In genomic region chr1:110964400-110964903, GRCh38 we compare ENCODE assay signal across 8 cellular contexts. TPM values are rescaled to one million over a fixed set of nuclear protein-coding genes. Genes with fewer than 3 reads are reported as not detected.
DNase-seq lines count a peak whose midpoint lies in the region; ATAC-seq and TF ChIP-seq lines count a peak whose summit lies in the region.

No MANE protein-coding gene starts in this region.

- H3K4me3 Mint-ChIP-seq in dendritic cell treated with granulocyte-macrophage colony-stimulating factor and Interleukin-4, amounts not matched to agents 40 ng/mL and 50 ng/mL, for 4 days, result peak overlapping the region; percentile 71
- peak overlapping the region; percentile 90 for H3K4me3 Mint-ChIP-seq in natural killer cell

- peaks cover 7% of the 10 kb centered on the region for H3K9me3 ChIP-seq in Karpas-422 (ENCODE audit: low read length)

- DNase-seq in AG10803 (ENCODE audit: low read depth) (no peak), Karpas-422 (no peak), natural killer cell (no peak), GM13977 (ENCODE audit: low spot score) (no peak), Ammon's horn (ENCODE audit: low spot score) (no peak)
- no peak for DNase-seq in central memory CD4-positive, alpha-beta T cell

- no peaks in the 10 kb centered on the region for H3K27me3 ChIP-seq in Karpas-422 (ENCODE audit: low read length)

- H2AFZ ChIP-seq in Karpas-422 (ENCODE audit: low read length), result peak overlapping the region; percentile 74

- TF ChIP-seq CTCF in AG10803 (conservative IDR thresholded peaks at IDR 0.05; ENCODE audit: low read length) (no peak), natural killer cell (IDR thresholded peaks at IDR 0.05) (no peak), GM13977 (IDR thresholded peaks at IDR 0.05; ENCODE audit: extremely low read depth, insufficient read depth, missing control alignments) (no peak)

- H3K27ac ChIP-seq in Karpas-422 (ENCODE audit: low read length), result peak overlapping the region; percentile 70

- peaks cover 56% of the 10 kb centered on the region for H3K36me3 Mint-ChIP-seq in dendritic cell treated with granulocyte-macrophage colony-stimulating factor and Interleukin-4, amounts not matched to agents 40 ng/mL and 50 ng/mL, for 4 days (ENCODE audit: low read depth)
- peaks cover 36% of the 10 kb centered on the region for H3K36me3 Mint-ChIP-seq in natural killer cell

- no peaks in the 10 kb centered on the region for H4K20me1 ChIP-seq in Karpas-422 (ENCODE audit: insufficient read depth, low read depth, low read length)

- H3K9me2 ChIP-seq in Karpas-422 (replicated peaks; ENCODE audit: insufficient read depth, low read length), result no peaks in the 10 kb centered on the region

- intact Hi-C loops in dendritic cell treated with granulocyte-macrophage colony-stimulating factor and Interleukin-4, amounts not matched to agents 40 ng/mL and 50 ng/mL, for 4 days (cut with micrococcal nuclease), result loop anchor here (5.0 to 10.0 kb wide), 3 partner anchors 50 to 340 kb away; partner anchors contain the start of gene CD53
- intact Hi-C loops in natural killer cell (cut with micrococcal nuclease), result loop anchor here (5.0 kb wide), 3 partner anchors 47 to 253 kb away; partner anchors contain the start of genes CEPT1 and DRAM2

- peaks cover 26% of the 10 kb centered on the region for H3K27me3 Mint-ChIP-seq in dendritic cell treated with granulocyte-macrophage colony-stimulating factor and Interleukin-4, amounts not matched to agents 40 ng/mL and 50 ng/mL, for 4 days
- H3K27me3 Mint-ChIP-seq in natural killer cell (ENCODE audit: low read depth in 2 of 2), result peaks cover 14 to 21% of the 10 kb centered on the region in 2 donors

- peaks cover 38% of the 10 kb centered on the region for H3K79me2 ChIP-seq in Karpas-422 (ENCODE audit: low read length)

- peak overlapping the region; percentile 63 for H3K4me2 ChIP-seq in Karpas-422 (ENCODE audit: low read depth, low read length, poor library complexity, severe bottlenecking)

- peak overlapping the region; percentile 99 for H3K27ac Mint-ChIP-seq in dendritic cell treated with granulocyte-macrophage colony-stimulating factor and Interleukin-4, amounts not matched to agents 40 ng/mL and 50 ng/mL, for 4 days
- peak overlapping the region; percentile 91 to 99 for H3K27ac Mint-ChIP-seq in natural killer cell

- peak overlapping the region; percentile 57 for H3K9ac ChIP-seq in Karpas-422 (ENCODE audit: low read length)

- peaks cover 34% of the 10 kb centered on the region for H3K4me1 ChIP-seq in Karpas-422 (ENCODE audit: low read length)

- ATAC-seq in natural killer cell (no peak), GM18867 (IDR thresholded peaks at IDR 0.05; ENCODE audit: unreplicated experiment) (no peak)

- H3K36me3 ChIP-seq in Karpas-422 (ENCODE audit: insufficient read depth, low read length), result peaks cover 21% of the 10 kb centered on the region; the same call in 1 of the 2 replicates

- in situ Hi-C loops in GM13977 (cut with MboI; ENCODE audit: low pct_unique_long_range_greater_than_20kb, low sequenced_read_pairs, unreplicated experiment), result no loop called here

- peaks cover 72% of the 10 kb centered on the region for H3K9me3 Mint-ChIP-seq in dendritic cell treated with granulocyte-macrophage colony-stimulating factor and Interleukin-4, amounts not matched to agents 40 ng/mL and 50 ng/mL, for 4 days
- H3K9me3 Mint-ChIP-seq in natural killer cell, result peaks cover 9 to 17% of the 10 kb centered on the region in 2 donors

- peaks cover 31% of the 10 kb centered on the region for H3K4me1 Mint-ChIP-seq in dendritic cell treated with granulocyte-macrophage colony-stimulating factor and Interleukin-4, amounts not matched to agents 40 ng/mL and 50 ng/mL, for 4 days (ENCODE audit: low read depth)
- H3K4me1 Mint-ChIP-seq in natural killer cell, result peaks cover 41 to 43% of the 10 kb centered on the region in 2 donors

- H3K4me3 ChIP-seq in AG10803 (ENCODE audit: low read length), result peak overlapping the region; percentile 89
- H3K4me3 ChIP-seq in Karpas-422 (ENCODE audit: low read length), result peak overlapping the region; percentile 65

RNA-seq across cellular contexts. Expression of gene LRIF1, which starts 0.7 kb away (rescaled TPM):
- 28.2 and 59.3 TPM in 2 replicates for total RNA-seq in Karpas-422 (2014; rRNA removed; shearing (Covaris generic); ENCODE audit: low replicate concordance)
- total RNA-seq in natural killer cell, result 10 to 100 TPM in 2 of 3 donors, 1 to 10 TPM in 1; 8.9 to 12.5 (median 10.4) TPM
